Comparison of ENCODE assay signal across 8 cellular contexts in the genomic region with DNA sequence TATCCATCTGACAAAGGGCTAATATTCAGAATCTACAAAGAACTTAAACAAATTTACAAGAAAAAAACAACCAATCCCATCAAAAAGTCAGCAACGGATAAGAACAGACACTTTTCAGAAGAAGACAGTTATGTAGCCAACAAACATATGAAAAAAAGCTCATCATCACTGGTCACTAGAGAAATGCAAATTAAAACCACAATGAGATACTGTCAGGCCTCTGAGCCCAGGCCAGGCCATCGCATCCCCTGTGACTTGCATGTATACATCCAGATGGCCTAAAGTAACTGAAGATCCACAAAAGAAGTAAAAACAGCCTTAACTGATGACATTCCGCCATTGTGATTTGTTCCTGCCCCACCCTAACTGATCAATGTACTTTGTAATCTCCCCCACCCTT. TPM values are rescaled to one million over a fixed set of nuclear protein-coding genes. Genes with fewer than 3 reads are reported as not detected.
"Had no signal": no experiment of that assay in that cellular context is flagged by ENCODE, and none has a peak within 500 bp of the region (broad histone marks: within the 10 kb centered on the region; RNA-seq: fewer than 3 reads in every experiment).

No MANE protein-coding gene starts in this region.

RNA-seq across cellular contexts. Expression of a gene that starts 13.6 kb away (rescaled TPM):
- total RNA-seq: HepG2, HT1080, K562, MCF 10A, PC-9, Peyer's patch, Right ventricle myocardium inferior, RPMI7951 had no signal
- polyA plus RNA-seq: HepG2 had no signal
